In the genomic region with DNA sequence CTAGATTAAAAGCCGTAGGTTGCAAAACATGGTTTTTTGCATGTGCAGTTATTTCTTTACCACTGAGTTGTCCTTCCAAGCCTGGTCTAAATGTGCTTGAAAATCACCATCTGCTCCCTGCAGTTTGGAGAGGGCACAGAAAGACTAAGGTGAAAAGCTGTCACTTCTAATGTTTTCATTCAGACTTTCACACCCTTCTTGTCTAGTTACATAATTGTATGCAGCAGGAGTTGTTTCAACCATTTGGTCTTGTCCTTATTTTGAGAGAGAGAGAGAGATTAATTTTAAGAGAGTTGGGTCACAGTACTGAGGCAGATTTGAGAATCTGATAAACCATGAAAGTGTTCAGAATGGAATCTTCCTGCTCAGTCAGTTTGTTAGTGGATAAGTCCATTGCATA, we compare ENCODE assay signal across 2 cellular contexts.
TF ChIP-seq lines count a peak whose summit lies in the region.

No MANE protein-coding gene starts in this region.

TF ChIP-seq in HEK293, 187 proteins besides CTCF, POLR2A, EP300 and RAD21:
- TF ChIP-seq, protein P1, sequence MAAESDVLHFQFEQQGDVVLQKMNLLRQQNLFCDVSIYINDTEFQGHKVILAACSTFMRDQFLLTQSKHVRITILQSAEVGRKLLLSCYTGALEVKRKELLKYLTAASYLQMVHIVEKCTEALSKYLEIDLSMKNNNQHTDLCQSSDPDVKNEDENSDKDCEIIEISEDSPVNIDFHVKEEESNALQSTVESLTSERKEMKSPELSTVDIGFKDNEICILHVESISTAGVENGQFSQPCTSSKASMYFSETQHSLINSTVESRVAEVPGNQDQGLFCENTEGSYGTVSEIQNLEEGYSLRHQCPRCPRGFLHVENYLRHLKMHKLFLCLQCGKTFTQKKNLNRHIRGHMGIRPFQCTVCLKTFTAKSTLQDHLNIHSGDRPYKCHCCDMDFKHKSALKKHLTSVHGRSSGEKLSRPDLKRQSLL (tag by site-specific recombination; IDR thresholded peaks at IDR 0.05), result no peak
- TF ChIP-seq, protein P2, sequence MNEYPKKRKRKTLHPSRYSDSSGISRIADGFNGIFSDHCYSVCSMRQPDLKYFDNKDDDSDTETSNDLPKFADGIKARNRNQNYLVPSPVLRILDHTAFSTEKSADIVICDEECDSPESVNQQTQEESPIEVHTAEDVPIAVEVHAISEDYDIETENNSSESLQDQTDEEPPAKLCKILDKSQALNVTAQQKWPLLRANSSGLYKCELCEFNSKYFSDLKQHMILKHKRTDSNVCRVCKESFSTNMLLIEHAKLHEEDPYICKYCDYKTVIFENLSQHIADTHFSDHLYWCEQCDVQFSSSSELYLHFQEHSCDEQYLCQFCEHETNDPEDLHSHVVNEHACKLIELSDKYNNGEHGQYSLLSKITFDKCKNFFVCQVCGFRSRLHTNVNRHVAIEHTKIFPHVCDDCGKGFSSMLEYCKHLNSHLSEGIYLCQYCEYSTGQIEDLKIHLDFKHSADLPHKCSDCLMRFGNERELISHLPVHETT (tag by site-specific recombination; IDR thresholded peaks at IDR 0.05), result no peak
- TF ChIP-seq, protein P3, sequence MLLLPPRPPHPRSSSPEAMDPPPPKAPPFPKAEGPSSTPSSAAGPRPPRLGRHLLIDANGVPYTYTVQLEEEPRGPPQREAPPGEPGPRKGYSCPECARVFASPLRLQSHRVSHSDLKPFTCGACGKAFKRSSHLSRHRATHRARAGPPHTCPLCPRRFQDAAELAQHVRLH (tag by site-specific recombination; IDR thresholded peaks at IDR 0.05), result no peak
- TF ChIP-seq ZNF19 (tag by site-specific recombination; IDR thresholded peaks at IDR 0.05; ENCODE audit: low read depth), result no peak
- no peak for TF ChIP-seq GLI4 (tag by site-specific recombination; IDR thresholded peaks at IDR 0.05)
- no peak for TF ChIP-seq ZBTB1 (tag by site-specific recombination; IDR thresholded peaks at IDR 0.05)
- peak; percentile 52; the same call in 1 of the 2 replicates for TF ChIP-seq PRDM1 (tag by site-specific recombination; IDR thresholded peaks at IDR 0.05)
- TF ChIP-seq, protein P4, sequence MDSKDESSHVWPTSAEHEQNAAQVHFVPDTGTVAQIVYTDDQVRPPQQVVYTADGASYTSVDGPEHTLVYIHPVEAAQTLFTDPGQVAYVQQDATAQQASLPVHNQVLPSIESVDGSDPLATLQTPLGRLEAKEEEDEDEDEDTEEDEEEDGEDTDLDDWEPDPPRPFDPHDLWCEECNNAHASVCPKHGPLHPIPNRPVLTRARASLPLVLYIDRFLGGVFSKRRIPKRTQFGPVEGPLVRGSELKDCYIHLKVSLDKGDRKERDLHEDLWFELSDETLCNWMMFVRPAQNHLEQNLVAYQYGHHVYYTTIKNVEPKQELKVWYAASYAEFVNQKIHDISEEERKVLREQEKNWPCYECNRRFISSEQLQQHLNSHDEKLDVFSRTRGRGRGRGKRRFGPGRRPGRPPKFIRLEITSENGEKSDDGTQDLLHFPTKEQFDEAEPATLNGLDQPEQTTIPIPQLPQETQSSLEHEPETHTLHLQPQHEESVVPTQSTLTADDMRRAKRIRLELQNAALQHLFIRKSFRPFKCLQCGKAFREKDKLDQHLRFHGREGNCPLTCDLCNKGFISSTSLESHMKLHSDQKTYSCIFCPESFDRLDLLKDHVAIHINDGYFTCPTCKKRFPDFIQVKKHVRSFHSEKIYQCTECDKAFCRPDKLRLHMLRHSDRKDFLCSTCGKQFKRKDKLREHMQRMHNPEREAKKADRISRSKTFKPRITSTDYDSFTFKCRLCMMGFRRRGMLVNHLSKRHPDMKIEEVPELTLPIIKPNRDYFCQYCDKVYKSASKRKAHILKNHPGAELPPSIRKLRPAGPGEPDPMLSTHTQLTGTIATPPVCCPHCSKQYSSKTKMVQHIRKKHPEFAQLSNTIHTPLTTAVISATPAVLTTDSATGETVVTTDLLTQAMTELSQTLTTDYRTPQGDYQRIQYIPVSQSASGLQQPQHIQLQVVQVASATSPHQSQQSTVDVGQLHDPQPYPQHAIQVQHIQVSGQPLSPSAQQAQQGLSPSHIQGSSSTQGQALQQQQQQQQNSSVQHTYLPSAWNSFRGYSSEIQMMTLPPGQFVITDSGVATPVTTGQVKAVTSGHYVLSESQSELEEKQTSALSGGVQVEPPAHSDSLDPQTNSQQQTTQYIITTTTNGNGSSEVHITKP (tag by site-specific recombination; IDR thresholded peaks at IDR 0.05), result peak; percentile 82
- no peak for TF ChIP-seq ZNF510 (tag by site-specific recombination; IDR thresholded peaks at IDR 0.05; ENCODE audit: insufficient replicate concordance)
- no peak for TF ChIP-seq ZNF654 (tag by site-specific recombination; IDR thresholded peaks at IDR 0.05; ENCODE audit: low read depth)
- TF ChIP-seq, protein P5, sequence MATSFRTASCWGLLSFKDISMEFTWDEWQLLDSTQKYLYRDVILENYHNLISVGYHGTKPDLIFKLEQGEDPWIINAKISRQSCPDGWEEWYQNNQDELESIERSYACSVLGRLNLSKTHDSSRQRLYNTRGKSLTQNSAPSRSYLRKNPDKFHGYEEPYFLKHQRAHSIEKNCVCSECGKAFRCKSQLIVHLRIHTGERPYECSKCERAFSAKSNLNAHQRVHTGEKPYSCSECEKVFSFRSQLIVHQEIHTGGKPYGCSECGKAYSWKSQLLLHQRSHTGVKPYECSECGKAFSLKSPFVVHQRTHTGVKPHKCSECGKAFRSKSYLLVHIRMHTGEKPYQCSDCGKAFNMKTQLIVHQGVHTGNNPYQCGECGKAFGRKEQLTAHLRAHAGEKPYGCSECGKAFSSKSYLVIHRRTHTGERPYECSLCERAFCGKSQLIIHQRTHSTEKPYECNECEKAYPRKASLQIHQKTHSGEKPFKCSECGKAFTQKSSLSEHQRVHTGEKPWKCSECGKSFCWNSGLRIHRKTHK (tag by site-specific recombination; IDR thresholded peaks at IDR 0.05), result no peak
- TF ChIP-seq SP3 (tag by site-specific recombination; IDR thresholded peaks at IDR 0.05), result no peak
- TF ChIP-seq ZNF530 (tag by site-specific recombination; IDR thresholded peaks at IDR 0.05; ENCODE audit: low read depth), result no peak
- TF ChIP-seq GLI2 (tag by site-specific recombination; IDR thresholded peaks at IDR 0.05; ENCODE audit: borderline replicate concordance, low read depth), result no peak

TF ChIP-seq in K562, 482 proteins besides CTCF, POLR2A, EP300 and RAD21:
- no peak for TF ChIP-seq NFXL1 (CRISPR knock-in tag; IDR thresholded peaks at IDR 0.05)
- TF ChIP-seq, protein P4 (IDR thresholded peaks at IDR 0.05; ENCODE audit: partially characterized antibody), result peak; percentile 76
